19 cellular contexts compared by ENCODE assay signal in genomic region chr19:46730187-46730586, GRCh38. TPM values are rescaled to one million over a fixed set of nuclear protein-coding genes. Genes with fewer than 3 reads are reported as not detected.
A peak's percentile ranks its signal among the peaks of the same experiment; 100 is the strongest.
DNase-seq lines count a peak whose midpoint lies in the region; ATAC-seq and TF ChIP-seq lines count a peak whose summit lies in the region.
"Had no signal": no experiment of that assay in that cellular context is flagged by ENCODE, and none has a peak within 500 bp of the region (broad histone marks: within the 10 kb centered on the region; RNA-seq: fewer than 3 reads in every experiment).

No MANE protein-coding gene starts in this region.

- no peak overlapping the region for H3K23ac ChIP-seq in IMR-90 (ENCODE audit: low read depth, low read length)

- H3K27ac Mint-ChIP-seq in natural killer cell = no peak overlapping the region
- H3K27ac Mint-ChIP-seq in natural killer cell treated with Interleukin-12 subunit alpha and Interleukin-12 subunit beta and Interleukin-15 and Interleukin-18, amount 100 ng/mL, for 72 hours = no peak overlapping the region
- H3K27ac Mint-ChIP-seq in stimulated activated naive B cell treated with anti-CD40 and anti-IgM and Interleukin-4, amounts not matched to agents 10 μg/mL and 1 μg/mL and 100 μg/mL, for 72 hours = peak overlapping the region; percentile 9

- TF ChIP-seq CTCF in natural killer cell (IDR thresholded peaks at IDR 0.05) = no peak
- no peak for TF ChIP-seq CTCF in IMR-90 (conservative IDR thresholded peaks at IDR 0.05; ENCODE audit: low read depth, low read length)
- TF ChIP-seq CTCF in brain microvascular endothelial cell (IDR thresholded peaks at IDR 0.05; ENCODE audit: low read depth, low read length, missing control alignments) = no peak
- no peak for TF ChIP-seq CTCF in gastroesophageal sphincter (IDR thresholded peaks at IDR 0.05)
- TF ChIP-seq CTCF in thyroid gland (IDR thresholded peaks at IDR 0.05) = no peak

- H3K9ac ChIP-seq in IMR-90 (ENCODE audit: low read depth, low read length) = no peak overlapping the region

- TF ChIP-seq EP300 in gastroesophageal sphincter (IDR thresholded peaks at IDR 0.05) = no peak

- H2AK9ac ChIP-seq in IMR-90 (replicated peaks; ENCODE audit: low read depth, low read length, poor library complexity) = peak overlapping the region; percentile 69

- in situ Hi-C loops in IMR-90 (cut with MboI; ENCODE audit: low sequenced_read_pairs) (no loop called here), brain microvascular endothelial cell (cut with HindIII; ENCODE audit: low pct_ligation_motif_present, low sequenced_read_pairs) (no loop called here)

- H3K4me1 ChIP-seq in IMR-90 (ENCODE audit: control insufficient read depth, insufficient read depth, low read length) (peaks cover 16% of the 10 kb centered on the region), gastroesophageal sphincter (peaks cover 0 to 61% (median 5%) of the 10 kb centered on the region in 3 donors), thyroid gland (no peaks in the 10 kb centered on the region)

- H3K9me3 Mint-ChIP-seq in natural killer cell = no peaks in the 10 kb centered on the region
- H3K9me3 Mint-ChIP-seq in natural killer cell treated with Interleukin-12 subunit alpha and Interleukin-12 subunit beta and Interleukin-15 and Interleukin-18, amount 100 ng/mL, for 72 hours = no peaks in the 10 kb centered on the region
- no peaks in the 10 kb centered on the region for H3K9me3 Mint-ChIP-seq in stimulated activated naive B cell treated with anti-CD40 and anti-IgM and Interleukin-4, amounts not matched to agents 10 μg/mL and 1 μg/mL and 100 μg/mL, for 72 hours

- CTCF ChIA-PET in IMR-90 (lab: Yijun Ruan, JAX) = interaction anchor here (1.8 kb wide), 1 partner anchor 11 kb away, joined by 8 read pairs; no protein-coding TSS in a partner anchor

- H2BK20ac ChIP-seq in IMR-90 (ENCODE audit: low read depth, low read length) = no peak overlapping the region

- H3K18ac ChIP-seq in IMR-90 (ENCODE audit: low read depth, low read length) = no peak overlapping the region

- peaks cover 37 to 88% of the 10 kb centered on the region in 2 experiments for H3K79me1 ChIP-seq in IMR-90 (ENCODE audit: low read depth in 1 of 2, low read length in 2 of 2)

- H3K27me3 Mint-ChIP-seq in natural killer cell (ENCODE audit: low read depth in 2 of 2) = no peaks in the 10 kb centered on the region
- no peaks in the 10 kb centered on the region for H3K27me3 Mint-ChIP-seq in natural killer cell treated with Interleukin-12 subunit alpha and Interleukin-12 subunit beta and Interleukin-15 and Interleukin-18, amount 100 ng/mL, for 72 hours
- no peaks in the 10 kb centered on the region for H3K27me3 Mint-ChIP-seq in stimulated activated naive B cell treated with anti-CD40 and anti-IgM and Interleukin-4, amounts not matched to agents 10 μg/mL and 1 μg/mL and 100 μg/mL, for 72 hours

- dilution Hi-C loops in IMR-90 (cut with HindIII; ENCODE audit: low sequenced_read_pairs, unreplicated experiment) = no loop called here

- POLR2A ChIA-PET in IMR-90 (lab: Charles Lee; ENCODE audit: unreplicated experiment) = no interaction called here

- peak overlapping the region; percentile 42 for H3K4me3 Mint-ChIP-seq in natural killer cell
- no peak overlapping the region for H3K4me3 Mint-ChIP-seq in natural killer cell treated with Interleukin-12 subunit alpha and Interleukin-12 subunit beta and Interleukin-15 and Interleukin-18, amount 100 ng/mL, for 72 hours
- no peak overlapping the region for H3K4me3 Mint-ChIP-seq in stimulated activated naive B cell treated with anti-CD40 and anti-IgM and Interleukin-4, amounts not matched to agents 10 μg/mL and 1 μg/mL and 100 μg/mL, for 72 hours

- no peak overlapping the region for H2BK15ac ChIP-seq in IMR-90 (ENCODE audit: low read depth, low read length)

- H3K4me3 ChIP-seq in IMR-90 (ENCODE audit: insufficient read depth, low read depth, low read length) = no peak overlapping the region
- H3K4me3 ChIP-seq in brain microvascular endothelial cell (ENCODE audit: low read depth, low read length) = no peak overlapping the region
- no peak overlapping the region for H3K4me3 ChIP-seq in gastroesophageal sphincter
- H3K4me3 ChIP-seq in thyroid gland (replicated peaks in 1 of 3) = no peak overlapping the region

- H4K8ac ChIP-seq in IMR-90 (ENCODE audit: low read depth in 2 of 2, low read length in 2 of 2) = no peak overlapping the region

- peaks cover 73% of the 10 kb centered on the region for H3K36me3 ChIP-seq in IMR-90 (ENCODE audit: control insufficient read depth, insufficient read depth, low read length)
- H3K36me3 ChIP-seq in brain microvascular endothelial cell (replicated peaks) = peaks cover 76% of the 10 kb centered on the region
- H3K36me3 ChIP-seq in gastroesophageal sphincter = peaks cover 0 to 100% of the 10 kb centered on the region in 2 donors
- H3K36me3 ChIP-seq in thyroid gland = peaks cover 69 to 70% of the 10 kb centered on the region in 2 donors

- peaks cover 17% of the 10 kb centered on the region; the same call in 1 of the 2 replicates for H3K9me1 ChIP-seq in IMR-90 (ENCODE audit: insufficient read depth, low read length)

- H2AFZ ChIP-seq in IMR-90 (replicated peaks; ENCODE audit: low read length, poor library complexity) = no peak overlapping the region

- peak overlapping the region; percentile 40 for H2BK5ac ChIP-seq in IMR-90 (ENCODE audit: low read depth, low read length, poor library complexity, severe bottlenecking)

- intact Hi-C loops in natural killer cell (cut with micrococcal nuclease) (no loop called here), IMR-90 (cut with micrococcal nuclease) (no loop called here), thyroid gland (cut with DNase I) (loop anchor here (10.0 kb wide), 1 partner anchor 115 kb away; no protein-coding TSS in a partner anchor)

- H3K9me3 ChIP-seq in IMR-90 (ENCODE audit: control insufficient read depth, insufficient read depth, low read length) = no peaks in the 10 kb centered on the region
- H3K9me3 ChIP-seq in gastroesophageal sphincter = no peaks in the 10 kb centered on the region
- no peaks in the 10 kb centered on the region for H3K9me3 ChIP-seq in thyroid gland

- H4K91ac ChIP-seq in IMR-90 (ENCODE audit: insufficient read depth, low read depth, low read length) = no peak overlapping the region; the same call in 1 of the 2 replicates

- no peak overlapping the region for H3K14ac ChIP-seq in IMR-90 (replicated peaks; ENCODE audit: low read depth, low read length)

- no peak overlapping the region for H2BK120ac ChIP-seq in IMR-90 (ENCODE audit: low read depth, low read length)

- no peak for DNase-seq in natural killer cell
- no peak for DNase-seq in natural killer cell treated with Interleukin-12 subunit alpha and Interleukin-12 subunit beta and Interleukin-15 and Interleukin-18, amount 100 ng/mL, for 72 hours (ENCODE audit: low spot score)
- no peak for DNase-seq in IMR-90
- DNase-seq in brain microvascular endothelial cell = no peak
- no peak for DNase-seq in stimulated activated naive B cell treated with anti-CD40 and anti-IgM and Interleukin-4, amounts not matched to agents 10 μg/mL and 1 μg/mL and 100 μg/mL, for 72 hours
- no peak for DNase-seq in thyroid gland
- DNase-seq: COR-L47, DMS 273 treated with DMSO at 0.1 percent for 48 hours, DND-41, HCEC 1CT, NCI-H1105 treated with DMSO at 0.1 percent for 48 hours, NCI-H1694, NCI-H510A, NCI-H774, Right ventricle myocardium superior, SW 1271 had no signal

- peaks cover 76% of the 10 kb centered on the region for H4K20me1 ChIP-seq in IMR-90 (ENCODE audit: insufficient read depth, low read length)

- H3K4ac ChIP-seq in IMR-90 (ENCODE audit: low read depth, low read length) = no peak overlapping the region

- ATAC-seq in natural killer cell (no peak), IMR-90 (ENCODE audit: low read depth) (no peak), HG02642 (IDR thresholded peaks at IDR 0.05; ENCODE audit: poor library complexity, unreplicated experiment) (no peak), gastroesophageal sphincter (no peak)
- no peak for ATAC-seq in natural killer cell treated with Interleukin-12 subunit alpha and Interleukin-12 subunit beta and Interleukin-15 and Interleukin-18, amount 100 ng/mL, for 72 hours
- no peak for ATAC-seq in stimulated activated naive B cell treated with anti-CD40 and anti-IgM and Interleukin-4, amounts not matched to agents 10 μg/mL and 1 μg/mL and 100 μg/mL, for 72 hours (replicated peaks)
- ATAC-seq: Panc1 had no signal

- H3K27me3 ChIP-seq in IMR-90 (ENCODE audit: control insufficient read depth, insufficient read depth, low read length) = no peaks in the 10 kb centered on the region
- no peaks in the 10 kb centered on the region for H3K27me3 ChIP-seq in brain microvascular endothelial cell (replicated peaks)
- H3K27me3 ChIP-seq in gastroesophageal sphincter = no peaks in the 10 kb centered on the region
- H3K27me3 ChIP-seq in thyroid gland = no peaks in the 10 kb centered on the region

- TF ChIP-seq POLR2A in IMR-90 (IDR thresholded peaks at IDR 0.05; ENCODE audit: low read depth, low read length) (no peak), gastroesophageal sphincter (IDR thresholded peaks at IDR 0.05) (no peak), thyroid gland (IDR thresholded peaks at IDR 0.05) (no peak)

- peak overlapping the region; percentile 76; the same call in 1 of the 2 replicates for H2AK5ac ChIP-seq in IMR-90 (ENCODE audit: low read depth, low read length)

- H3K36me3 Mint-ChIP-seq in natural killer cell = no peaks in the 10 kb centered on the region
- H3K36me3 Mint-ChIP-seq in natural killer cell treated with Interleukin-12 subunit alpha and Interleukin-12 subunit beta and Interleukin-15 and Interleukin-18, amount 100 ng/mL, for 72 hours = peaks cover 5% of the 10 kb centered on the region
- H3K36me3 Mint-ChIP-seq in stimulated activated naive B cell treated with anti-CD40 and anti-IgM and Interleukin-4, amounts not matched to agents 10 μg/mL and 1 μg/mL and 100 μg/mL, for 72 hours = peaks cover 72% of the 10 kb centered on the region in 2 donors

- H3K4me1 Mint-ChIP-seq in natural killer cell = peaks cover 12 to 39% of the 10 kb centered on the region in 2 donors
- peaks cover 21 to 30% of the 10 kb centered on the region in 2 donors for H3K4me1 Mint-ChIP-seq in natural killer cell treated with Interleukin-12 subunit alpha and Interleukin-12 subunit beta and Interleukin-15 and Interleukin-18, amount 100 ng/mL, for 72 hours (ENCODE audit: low read depth in 2 of 2)
- H3K4me1 Mint-ChIP-seq in stimulated activated naive B cell treated with anti-CD40 and anti-IgM and Interleukin-4, amounts not matched to agents 10 μg/mL and 1 μg/mL and 100 μg/mL, for 72 hours = peaks cover 62 to 66% of the 10 kb centered on the region in 2 donors

- no TSS peak for BruUV-seq in IMR-90 (replicated peaks; lab: Mats Ljungman, UMichigan)

- no peak overlapping the region for H3K4me2 ChIP-seq in IMR-90 (ENCODE audit: low read depth, low read length)

- TF ChIP-seq RAD21 in IMR-90 (IDR thresholded peaks at IDR 0.05; ENCODE audit: low read length) = no peak

- 100% methylated on average over 1 of the region's 9 CpGs; no CpG with 5 or more reads in 1 of the 2 experiments for WGBS in IMR-90 (ENCODE audit: extremely low coverage in 2 of 2, insufficient read length in 1 of 2), 2 experiments
- WGBS in gastroesophageal sphincter (ENCODE audit: low coverage in 1 of 2), 2 donors = 79 to 94% methylated on average over 5 to 6 of the region's 9 CpGs
- 91 to 98% methylated on average over 9 of the region's 9 CpGs for WGBS in thyroid gland, 2 donors

- H4K5ac ChIP-seq in IMR-90 (ENCODE audit: low read depth, low read length) = no peak overlapping the region

- H3K56ac ChIP-seq in IMR-90 (ENCODE audit: extremely low read depth, insufficient read depth, low read length) = no peak overlapping the region

- H3K27ac ChIP-seq in IMR-90 (ENCODE audit: insufficient read depth, low read length) = no peak overlapping the region
- peak overlapping the region; percentile 86 for H3K27ac ChIP-seq in brain microvascular endothelial cell
- H3K27ac ChIP-seq in gastroesophageal sphincter = no peak overlapping the region
- no peak overlapping the region for H3K27ac ChIP-seq in thyroid gland

RNA-seq across cellular contexts. Expression of gene PRKD2, which starts 13.3 kb away (rescaled TPM):
- total RNA-seq in natural killer cell (100 to 1,000 TPM; 179 to 216 (median 203) TPM), IMR-90 (2012; rRNA removed) (9.9 and 10.0 TPM in 2 replicates), gastroesophageal sphincter (10 to 100 TPM; 15.2 to 33.6 (median 19.7) TPM), thyroid gland (10 to 100 TPM; 23.7 to 40.7 (median 32.7) TPM)
- total RNA-seq in natural killer cell treated with Interleukin-12 subunit alpha and Interleukin-12 subunit beta and Interleukin-15 and Interleukin-18, amount 100 ng/mL, for 72 hours = 10 to 100 TPM; 82.3 to 100.0 TPM
- polyA plus RNA-seq in IMR-90 (2012; rRNA removed) = 18.8 and 19.6 TPM in 2 replicates
- polyA plus RNA-seq in IMR-90 (2012; cell fraction: cytosol; rRNA removed) = 8.8 and 25.6 TPM in 2 replicates
- 44.4 and 97.9 TPM in 2 replicates for polyA plus RNA-seq in IMR-90 (2012; cell fraction: nucleus; rRNA removed; ENCODE audit: low replicate concordance)

RNA-seq across cellular contexts. Expression of gene FKRP, which starts 15.7 kb away (rescaled TPM):
- total RNA-seq in natural killer cell (10 to 100 TPM; 19.1 to 23.3 (median 19.8) TPM), IMR-90 (2012; rRNA removed) (5.8 and 6.1 TPM in 2 replicates), gastroesophageal sphincter (10 to 100 TPM; 18.7 to 22.5 (median 20.3) TPM), thyroid gland (10 to 100 TPM; 20.1 to 40.1 (median 23.1) TPM)
- total RNA-seq in natural killer cell treated with Interleukin-12 subunit alpha and Interleukin-12 subunit beta and Interleukin-15 and Interleukin-18, amount 100 ng/mL, for 72 hours = 10 to 100 TPM; 16.4 to 25.4 TPM
- polyA plus RNA-seq in IMR-90 (2012; rRNA removed) = 25.3 and 28.5 TPM in 2 replicates
- polyA plus RNA-seq in IMR-90 (2012; cell fraction: cytosol; rRNA removed) = 22.3 and 36.1 TPM in 2 replicates
- polyA plus RNA-seq in IMR-90 (2012; cell fraction: nucleus; rRNA removed; ENCODE audit: low replicate concordance) = 50.3 and 64.5 TPM in 2 replicates

RNA-seq across cellular contexts. Expression of gene STRN4, which starts 16.1 kb away (rescaled TPM):
- total RNA-seq in natural killer cell (100 to 1,000 TPM; 125 to 152 (median 125) TPM), IMR-90 (2012; rRNA removed) (36.7 and 37.8 TPM in 2 replicates), gastroesophageal sphincter (100 to 1,000 TPM in 1 of 4 donors, 10 to 100 TPM in 3; 64.6 to 109 (median 90.4) TPM), thyroid gland (10 to 100 TPM; 54.1 to 73.4 (median 67.7) TPM)
- 100 to 1,000 TPM in 1 of 2 donors, 10 to 100 TPM in 1; 88.9 to 121 TPM for total RNA-seq in natural killer cell treated with Interleukin-12 subunit alpha and Interleukin-12 subunit beta and Interleukin-15 and Interleukin-18, amount 100 ng/mL, for 72 hours
- 112 and 127 TPM in 2 replicates for polyA plus RNA-seq in IMR-90 (2012; rRNA removed)
- 111 and 127 TPM in 2 replicates for polyA plus RNA-seq in IMR-90 (2012; cell fraction: cytosol; rRNA removed)
- 158 and 365 TPM in 2 replicates for polyA plus RNA-seq in IMR-90 (2012; cell fraction: nucleus; rRNA removed; ENCODE audit: low replicate concordance)

RNA-seq across cellular contexts. Expression of gene SLC1A5, which starts 58.2 kb away (rescaled TPM):
- 10 to 100 TPM; 11.2 to 23.1 (median 18.9) TPM for total RNA-seq in natural killer cell
- total RNA-seq in natural killer cell treated with Interleukin-12 subunit alpha and Interleukin-12 subunit beta and Interleukin-15 and Interleukin-18, amount 100 ng/mL, for 72 hours = 100 to 1,000 TPM; 215 to 269 TPM
- 105 and 142 TPM in 2 replicates for total RNA-seq in IMR-90 (2012; rRNA removed)
- 155 and 171 TPM in 2 replicates for polyA plus RNA-seq in IMR-90 (2012; rRNA removed)
- 117 and 213 TPM in 2 replicates for polyA plus RNA-seq in IMR-90 (2012; cell fraction: cytosol; rRNA removed)
- polyA plus RNA-seq in IMR-90 (2012; cell fraction: nucleus; rRNA removed; ENCODE audit: low replicate concordance) = 88.4 and 128 TPM in 2 replicates
- 10 to 100 TPM; 16.2 to 56.7 (median 38.8) TPM for total RNA-seq in gastroesophageal sphincter
- total RNA-seq in thyroid gland = 10 to 100 TPM in 3 of 4 donors, 1 to 10 TPM in 1; 9.3 to 18.5 (median 11.8) TPM
